Comparison of ENCODE assay signal across 31 cellular contexts in the genomic region with DNA sequence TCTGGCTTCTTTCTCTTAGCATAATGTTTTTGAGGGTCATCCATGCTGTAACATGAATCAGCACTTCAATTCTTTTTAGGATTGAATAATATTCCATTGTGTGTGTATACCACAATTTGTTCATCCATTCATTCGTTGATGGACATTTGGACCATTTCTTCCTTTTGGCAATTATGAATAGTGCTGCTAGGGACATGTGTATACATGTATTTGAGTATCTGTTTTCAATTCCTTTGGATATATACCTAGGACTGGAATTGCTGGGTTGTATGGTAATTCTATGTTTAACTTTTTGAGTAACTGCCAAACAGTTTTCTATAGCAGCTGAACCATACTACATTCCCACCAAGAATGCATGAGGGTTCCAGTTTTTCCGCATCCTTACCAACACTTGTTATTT. TPM values are rescaled to one million over a fixed set of nuclear protein-coding genes. Genes with fewer than 3 reads are reported as not detected.
DNase-seq lines count a peak whose midpoint lies in the region; ATAC-seq and TF ChIP-seq lines count a peak whose summit lies in the region.
"Had no signal": no experiment of that assay in that cellular context is flagged by ENCODE, and none has a peak within 500 bp of the region (broad histone marks: within the 10 kb centered on the region; RNA-seq: fewer than 3 reads in every experiment).

No MANE protein-coding gene starts in this region.

- peak overlapping the region; percentile 78 for H3K27ac Mint-ChIP-seq in activated T-cell treated with anti-CD3 and anti-CD28 coated beads, Interleukin-2, amount 50 U/mL, for 72 hours
- peak overlapping the region; percentile 80 for H3K27ac Mint-ChIP-seq in activated CD4-positive, alpha-beta memory T cell treated with anti-CD3 and anti-CD28 coated beads, Interleukin-2, amount 10 ng/mL, durations not matched to agents 7 days and 5 days
- H3K27ac Mint-ChIP-seq: H9, nephron had no signal

- no TSS peak for BruUV-seq in mammary epithelial cell (replicated peaks; lab: Mats Ljungman, UMichigan)

- H3K9me3 ChIP-seq in mammary epithelial cell (replicated peaks; ENCODE audit: insufficient read depth, low read length): no peaks in the 10 kb centered on the region
- no peaks in the 10 kb centered on the region for H3K9me3 ChIP-seq in smooth muscle cell (replicated peaks; ENCODE audit: low read depth)
- no peaks in the 10 kb centered on the region for H3K9me3 ChIP-seq in aorta (ENCODE audit: control insufficient read depth, low read length)
- H3K9me3 ChIP-seq: BLaER1, colonic mucosa, Peyer's patch had no signal

- H3K9me3 Mint-ChIP-seq in activated T-cell treated with anti-CD3 and anti-CD28 coated beads, Interleukin-2, amount 50 U/mL, for 72 hours: no peaks in the 10 kb centered on the region
- no peaks in the 10 kb centered on the region for H3K9me3 Mint-ChIP-seq in activated CD4-positive, alpha-beta memory T cell treated with anti-CD3 and anti-CD28 coated beads, Interleukin-2, amount 10 ng/mL, durations not matched to agents 7 days and 5 days
- H3K9me3 Mint-ChIP-seq: H9, nephron had no signal

- H3K27ac ChIP-seq in mammary epithelial cell (ENCODE audit: insufficient read depth, low read depth, low read length): peak overlapping the region; percentile 65
- H3K27ac ChIP-seq in smooth muscle cell (ENCODE audit: low read depth): peak overlapping the region; percentile 5
- no peak overlapping the region for H3K27ac ChIP-seq in aorta (ENCODE audit: low read depth in 1 of 2, low read length in 2 of 2)
- H3K27ac ChIP-seq: BLaER1, colonic mucosa, Peyer's patch had no signal

- no peaks in the 10 kb centered on the region for H3K27me3 Mint-ChIP-seq in activated T-cell treated with anti-CD3 and anti-CD28 coated beads, Interleukin-2, amount 50 U/mL, for 72 hours (ENCODE audit: low read depth)
- no peaks in the 10 kb centered on the region for H3K27me3 Mint-ChIP-seq in activated CD4-positive, alpha-beta memory T cell treated with anti-CD3 and anti-CD28 coated beads, Interleukin-2, amount 10 ng/mL, durations not matched to agents 7 days and 5 days

- TF ChIP-seq CTCF in mammary epithelial cell (conservative IDR thresholded peaks at IDR 0.05 in 1 of 2, IDR thresholded peaks at IDR 0.05 in 1 of 2; ENCODE audit: extremely low read depth in 1 of 2, insufficient read depth in 1 of 2, low read depth in 1 of 2, low read length in 2 of 2): no peak
- no peak for TF ChIP-seq CTCF in smooth muscle cell (IDR thresholded peaks at IDR 0.05; ENCODE audit: borderline replicate concordance, insufficient read depth, poor library complexity, severe bottlenecking)

- POLR2A ChIA-PET in activated CD4-positive, alpha-beta memory T cell treated with anti-CD3 and anti-CD28 coated beads, Interleukin-2, amount 10 ng/mL, durations not matched to agents 7 days and 5 days (lab: Charles Lee): interaction anchor here (0.9 to 1.4 kb wide), 7 partner anchors 9 to 177 kb away, joined by 3 to 6 read pairs (median 3); a partner anchor contains a TSS

- CTCF ChIA-PET in activated CD4-positive, alpha-beta memory T cell treated with anti-CD3 and anti-CD28 coated beads, Interleukin-2, amount 10 ng/mL, durations not matched to agents 7 days and 5 days (lab: Charles Lee): interaction anchor here (1.1 to 2.5 kb wide), 4 partner anchors 16 to 66 kb away, joined by 3 to 14 read pairs (median 4); a partner anchor contains a TSS
- CTCF ChIA-PET in mammary epithelial cell (lab: Charles Lee; ENCODE audit: low non-redundant PET): no interaction called here

- H3K9ac ChIP-seq in mammary epithelial cell (ENCODE audit: insufficient read depth, low read length) (no peak overlapping the region), smooth muscle cell (ENCODE audit: low read depth) (no peak overlapping the region)
- H3K9ac ChIP-seq: BLaER1 had no signal

- no peak for DNase-seq in activated T-cell treated with anti-CD3 and anti-CD28 coated beads, Interleukin-2, amount 50 U/mL, for 72 hours
- no peak for DNase-seq in activated T-cell treated with anti-CD3 and anti-CD28 coated beads, Interleukin-2, amount 50 U/mL, for 1 hour
- DNase-seq in activated CD4-positive, alpha-beta memory T cell treated with anti-CD3 and anti-CD28 coated beads, Interleukin-2, amount 10 ng/mL, durations not matched to agents 7 days and 5 days: no peak
- peak; percentile 65 for DNase-seq in mammary epithelial cell
- no peak for DNase-seq in smooth muscle cell (lab: John Stamatoyannopoulos, UW; ENCODE audit: unreplicated experiment)
- DNase-seq in glomerular visceral epithelial cell (ENCODE audit: extremely low spot score): no peak
- DNase-seq in aorta: no peak
- DNase-seq: activated gamma-delta T cell treated with Interleukin-2 at 50 U/mL for 16 hours; colonic mucosa; COR-L47; DMS53; effector CD8-positive, alpha-beta T cell; foreskin melanocyte; H9; left cardiac atrium; NCI-H1105; NCI-H1930; NCI-H524 treated with DMSO at 0.1 percent for 48 hours; Peyer's patch; SIG-M5; small intestine; stimulated activated CD4-positive, alpha-beta T cell treated with anti-CD3 and anti-CD28 coated beads, Interleukin-1b, Interleukin-23, amount 100 ng/mL, for 48 hours; stimulated activated CD8-positive, alpha-beta memory T cell treated with anti-CD3 and anti-CD28 coated beads, Interleukin-4, amount 100 ng/mL, for 48 hours had no signal

- no peak for ATAC-seq in activated T-cell treated with anti-CD3 and anti-CD28 coated beads, Interleukin-2, amount 50 U/mL, for 72 hours (replicated peaks in 1 of 2)
- ATAC-seq in aorta (ENCODE audit: low FRiP score): no peak
- ATAC-seq: left cardiac atrium had no signal

- peak overlapping the region in 1 of 3 experiments; percentile 43 for H3K4me3 ChIP-seq in mammary epithelial cell (replicated peaks in 1 of 3; ENCODE audit: insufficient read depth in 1 of 3, low read depth in 2 of 3, low read length in 3 of 3)
- no peak overlapping the region for H3K4me3 ChIP-seq in smooth muscle cell
- H3K4me3 ChIP-seq in aorta (ENCODE audit: low read length in 2 of 2): no peak overlapping the region
- H3K4me3 ChIP-seq: BLaER1, cardiac muscle cell, colonic mucosa, Peyer's patch had no signal

- peaks cover 87% of the 10 kb centered on the region for H3K79me2 ChIP-seq in mammary epithelial cell (ENCODE audit: insufficient read depth, low read length)
- H3K79me2 ChIP-seq in smooth muscle cell (ENCODE audit: low read depth): peaks cover 91% of the 10 kb centered on the region

- dilution Hi-C loops in mammary epithelial cell (cut with HindIII; ENCODE audit: low sequenced_read_pairs): loop anchor here (5.0 to 10.0 kb wide), 2 partner anchors 60 to 68 kb away; a partner anchor contains a TSS

- H3F3A ChIP-seq in smooth muscle cell (ENCODE audit: low read depth): peaks cover 4% of the 10 kb centered on the region

- H3K36me3 ChIP-seq in mammary epithelial cell (ENCODE audit: insufficient read depth, low read length): no peaks in the 10 kb centered on the region
- H3K36me3 ChIP-seq in smooth muscle cell (ENCODE audit: low read depth): no peaks in the 10 kb centered on the region
- no peaks in the 10 kb centered on the region for H3K36me3 ChIP-seq in aorta (ENCODE audit: control insufficient read depth in 1 of 2, insufficient read depth in 2 of 2, low read length in 1 of 2)
- H3K36me3 ChIP-seq: cardiac muscle cell had no signal

- H4K20me1 ChIP-seq in mammary epithelial cell (ENCODE audit: insufficient read depth, low read length): no peaks in the 10 kb centered on the region
- H4K20me1 ChIP-seq in smooth muscle cell (ENCODE audit: low read depth): peaks cover 98% of the 10 kb centered on the region

- H2AFZ ChIP-seq in mammary epithelial cell (ENCODE audit: low read depth, low read length) (no peak overlapping the region), smooth muscle cell (ENCODE audit: low read depth) (no peak overlapping the region)

- in situ Hi-C loops in mammary epithelial cell (cut with MboI; ENCODE audit: low sequenced_read_pairs in 2 of 2): loop anchor here in 1 of 2 donors (5.0 kb wide), 1 partner anchor 37 kb away; a partner anchor contains a TSS

- H3K4me2 ChIP-seq in mammary epithelial cell (ENCODE audit: insufficient read depth, low read depth, low read length): peak overlapping the region; percentile 93
- no peak overlapping the region for H3K4me2 ChIP-seq in smooth muscle cell
- H3K4me2 ChIP-seq: BLaER1 had no signal

- peak overlapping the region in 1 of 2 donors; percentile 62 for H3K4me3 Mint-ChIP-seq in activated T-cell treated with anti-CD3 and anti-CD28 coated beads, Interleukin-2, amount 50 U/mL, for 72 hours
- H3K4me3 Mint-ChIP-seq in activated CD4-positive, alpha-beta memory T cell treated with anti-CD3 and anti-CD28 coated beads, Interleukin-2, amount 10 ng/mL, durations not matched to agents 7 days and 5 days: peak overlapping the region; percentile 25
- H3K4me3 Mint-ChIP-seq: H9, nephron had no signal

- WGBS in mammary epithelial cell (ENCODE audit: low coverage, missing lambda C conversion rate): 47% methylated on average over 2 of the region's 2 CpGs
- 98% methylated on average over 2 of the region's 2 CpGs for WGBS in smooth muscle cell (ENCODE audit: low lambda C conversion rate)
- WGBS in aorta, 2 donors: 93 to 94% methylated on average over 2 of the region's 2 CpGs

- H3K4me1 ChIP-seq in mammary epithelial cell (ENCODE audit: insufficient read depth, low read length) (peaks cover 43% of the 10 kb centered on the region), smooth muscle cell (ENCODE audit: low read depth) (peaks cover under 1% of the 10 kb centered on the region), aorta (ENCODE audit: control insufficient read depth in 1 of 2, insufficient read depth in 2 of 2, low read length in 2 of 2) (peaks cover 7 to 12% of the 10 kb centered on the region in 2 donors)
- H3K4me1 ChIP-seq: colonic mucosa had no signal

- H3K27me3 ChIP-seq in mammary epithelial cell (ENCODE audit: insufficient read depth, low read length) (no peaks in the 10 kb centered on the region), smooth muscle cell (ENCODE audit: low read depth) (no peaks in the 10 kb centered on the region), aorta (ENCODE audit: control insufficient read depth in 1 of 2, insufficient read depth in 2 of 2, low read length in 1 of 2) (no peaks in the 10 kb centered on the region)
- H3K27me3 ChIP-seq: BLaER1, cardiac muscle cell, colonic mucosa, Peyer's patch had no signal

- peaks cover 76% of the 10 kb centered on the region for H3K4me1 Mint-ChIP-seq in activated T-cell treated with anti-CD3 and anti-CD28 coated beads, Interleukin-2, amount 50 U/mL, for 72 hours (ENCODE audit: low read depth)
- peaks cover 77% of the 10 kb centered on the region for H3K4me1 Mint-ChIP-seq in activated CD4-positive, alpha-beta memory T cell treated with anti-CD3 and anti-CD28 coated beads, Interleukin-2, amount 10 ng/mL, durations not matched to agents 7 days and 5 days
- H3K4me1 Mint-ChIP-seq: H9 had no signal

- H3K36me3 Mint-ChIP-seq in activated T-cell treated with anti-CD3 and anti-CD28 coated beads, Interleukin-2, amount 50 U/mL, for 72 hours (ENCODE audit: insufficient read depth in 2 of 2): peaks cover 2 to 5% of the 10 kb centered on the region in 2 donors
- H3K36me3 Mint-ChIP-seq in activated CD4-positive, alpha-beta memory T cell treated with anti-CD3 and anti-CD28 coated beads, Interleukin-2, amount 10 ng/mL, durations not matched to agents 7 days and 5 days (ENCODE audit: low read depth): peaks cover 29% of the 10 kb centered on the region

- intact Hi-C loops in mammary epithelial cell (cut with micrococcal nuclease) (no loop called here), aorta (cut with DNase I) (no loop called here)

RNA-seq across cellular contexts. Expression of a gene that starts 39.2 kb away (rescaled TPM):
- total RNA-seq in activated T-cell treated with anti-CD3 and anti-CD28 coated beads, Interleukin-2, amount 50 U/mL, for 72 hours: 10 to 100 TPM; 44.2 to 47.6 TPM
- total RNA-seq in activated CD4-positive, alpha-beta memory T cell treated with anti-CD3 and anti-CD28 coated beads, Interleukin-2, amount 10 ng/mL, durations not matched to agents 7 days and 5 days: 10 to 100 TPM; 42.4 to 43.1 TPM
- 10 to 100 TPM; 37.8 to 49.4 TPM for total RNA-seq in mammary epithelial cell
- polyA plus RNA-seq in mammary epithelial cell: 24.0 TPM
- 99.3 TPM for polyA minus RNA-seq in mammary epithelial cell
- 53.5 and 56.4 TPM in 2 replicates for total RNA-seq in smooth muscle cell
- polyA plus RNA-seq in smooth muscle cell: 44.4 and 52.8 TPM in 2 replicates
- total RNA-seq in aorta: 10 to 100 TPM; 41.9 to 44.0 TPM
- 10 to 100 TPM in 1 of 2 donors, 1 to 10 TPM in 1; 7.1 to 23.3 TPM for polyA plus RNA-seq in aorta

RNA-seq across cellular contexts. Expression of a gene that starts 43.2 kb away (rescaled TPM):
- under 1 TPM; 0.24 to 0.28 TPM for total RNA-seq in activated T-cell treated with anti-CD3 and anti-CD28 coated beads, Interleukin-2, amount 50 U/mL, for 72 hours
- total RNA-seq in activated CD4-positive, alpha-beta memory T cell treated with anti-CD3 and anti-CD28 coated beads, Interleukin-2, amount 10 ng/mL, durations not matched to agents 7 days and 5 days: not detected
- not detected for total RNA-seq in mammary epithelial cell
- not detected for polyA plus RNA-seq in mammary epithelial cell
- polyA minus RNA-seq in mammary epithelial cell: not detected
- not detected in 2 replicates for total RNA-seq in smooth muscle cell
- 2.0 TPM in 2 replicates for polyA plus RNA-seq in smooth muscle cell
- total RNA-seq in aorta: not detected
- under 1 TPM in 1 of 2 donors, not detected in 1; 0.13 TPM for polyA plus RNA-seq in aorta
- total RNA-seq: colonic mucosa, H9, left cardiac atrium, lung microvascular endothelial cell, mucosa of gallbladder, osteocyte, Peyer's patch had no signal
- polyA plus RNA-seq: AG04450, esophagus, small intestine had no signal

RNA-seq across cellular contexts. Expression of a gene that starts 58.4 kb away (rescaled TPM):
- under 1 TPM in 1 of 2 donors, not detected in 1; 0.24 TPM for total RNA-seq in activated T-cell treated with anti-CD3 and anti-CD28 coated beads, Interleukin-2, amount 50 U/mL, for 72 hours
- not detected for total RNA-seq in activated CD4-positive, alpha-beta memory T cell treated with anti-CD3 and anti-CD28 coated beads, Interleukin-2, amount 10 ng/mL, durations not matched to agents 7 days and 5 days
- under 1 TPM; 0.17 to 0.45 TPM for total RNA-seq in mammary epithelial cell
- 1.2 TPM for polyA plus RNA-seq in mammary epithelial cell
- polyA minus RNA-seq in mammary epithelial cell: 15.7 TPM
- total RNA-seq in smooth muscle cell: 0.63 and 1.5 TPM in 2 replicates
- polyA plus RNA-seq in smooth muscle cell: 1.1 and 1.2 TPM in 2 replicates
- total RNA-seq in aorta: not detected
- not detected for polyA plus RNA-seq in aorta
- total RNA-seq: cardiac muscle cell, H9, lung microvascular endothelial cell, mucosa of gallbladder, osteocyte, Peyer's patch had no signal

Comparison
In these comparisons a context has a peak if more than half of its experiments do, and no peak if none do; other contexts are left out.
1. H3K27ac ChIP-seq: peak in mammary epithelial cell (single experiment) and smooth muscle cell (single experiment); none in aorta (0 of 2).